In the genomic region with DNA sequence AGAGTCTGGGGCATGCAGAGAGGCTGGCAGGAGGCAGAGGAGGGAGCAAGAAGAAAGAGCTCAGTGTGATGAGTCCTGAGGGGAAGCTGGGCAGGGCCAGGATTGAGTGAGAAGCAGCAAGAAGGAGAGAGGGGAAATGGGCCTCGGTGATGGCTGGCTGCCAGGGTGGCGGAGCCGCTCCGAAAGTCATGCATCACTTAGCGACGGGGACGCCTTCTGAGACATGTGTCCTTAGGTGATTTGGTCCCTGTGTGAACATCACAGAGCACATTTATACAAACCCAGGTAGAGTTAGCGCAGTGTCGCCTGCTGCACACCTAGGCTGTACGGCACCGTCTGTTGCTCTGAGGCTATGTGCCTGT, we compare ENCODE assay signal across 8 cellular contexts. TPM values are rescaled to one million over a fixed set of nuclear protein-coding genes. Genes with fewer than 3 reads are reported as not detected.
DNase-seq lines count a peak whose midpoint lies in the region; ATAC-seq and TF ChIP-seq lines count a peak whose summit lies in the region.

No MANE protein-coding gene starts in this region.

- H3K9me2 ChIP-seq in Karpas-422 (replicated peaks; ENCODE audit: insufficient read depth, low read length) = no peaks in the 10 kb centered on the region

- H3K36me3 Mint-ChIP-seq in activated T-helper 17 cell treated with anti-CD3 and anti-CD28 coated beads, Interleukin-2, amount 50 U/mL, for 72 hours (ENCODE audit: low read depth) = peaks cover 99% of the 10 kb centered on the region
- no peaks in the 10 kb centered on the region for H3K36me3 Mint-ChIP-seq in mesothelial cell of epicardium

- DNase-seq in Karpas-422 (peak; percentile 82), mesothelial cell of epicardium (ENCODE audit: low spot score in 2 of 2, unreplicated experiment in 2 of 2) (peak in 1 of 2 experiments; percentile 51), left lobe of liver (ENCODE audit: low spot score) (no peak), amniotic stem cell (lab: John Stamatoyannopoulos, UW) (no peak)

- no peak overlapping the region for H3K4me3 ChIP-seq in BLaER1 treated with 17β-estradiol and CSF1 and Interleukin-3, amounts not matched to agents 10 nM and 100 nM
- peak overlapping the region; percentile 68 for H3K4me3 ChIP-seq in Karpas-422 (ENCODE audit: low read length)

- no peaks in the 10 kb centered on the region for H3K27me3 ChIP-seq in BLaER1 treated with 17β-estradiol and CSF1 and Interleukin-3, amounts not matched to agents 10 nM and 100 nM
- H3K27me3 ChIP-seq in Karpas-422 (ENCODE audit: low read length) = no peaks in the 10 kb centered on the region

- peak overlapping the region in 8 of 11 experiments; percentile 28 to 80 (median 76); a peak in 13 of 22 replicates for H3K9ac ChIP-seq in BLaER1 treated with 17β-estradiol and CSF1 and Interleukin-3, amounts not matched to agents 10 nM and 100 nM
- H3K9ac ChIP-seq in Karpas-422 (ENCODE audit: low read length) = peak overlapping the region; percentile 76

- H3K4me2 ChIP-seq in BLaER1 treated with 17β-estradiol and CSF1 and Interleukin-3, amounts not matched to agents 10 nM and 100 nM = peak overlapping the region; percentile 84 to 98 (median 92)
- peak overlapping the region; percentile 81 for H3K4me2 ChIP-seq in Karpas-422 (ENCODE audit: low read depth, low read length, poor library complexity, severe bottlenecking)

- H3K4me1 Mint-ChIP-seq in activated T-helper 17 cell treated with anti-CD3 and anti-CD28 coated beads, Interleukin-2, amount 50 U/mL, for 72 hours = peaks cover 52% of the 10 kb centered on the region
- peaks cover 46% of the 10 kb centered on the region for H3K4me1 Mint-ChIP-seq in mesothelial cell of epicardium

- H3K9me3 ChIP-seq in BLaER1 treated with 17β-estradiol and CSF1 and Interleukin-3, amounts not matched to agents 10 nM and 100 nM (replicated peaks in 1 of 11) = no peaks in the 10 kb centered on the region
- no peaks in the 10 kb centered on the region for H3K9me3 ChIP-seq in Karpas-422 (ENCODE audit: low read length)

- H4K20me1 ChIP-seq in BLaER1 treated with 17β-estradiol and CSF1 and Interleukin-3, amounts not matched to agents 10 nM and 100 nM = peaks cover 41 to 100% (median 98%) of the 10 kb centered on the region in 11 experiments
- peaks cover 3% of the 10 kb centered on the region; the same call in 1 of the 2 replicates for H4K20me1 ChIP-seq in Karpas-422 (ENCODE audit: insufficient read depth, low read depth, low read length)

- H3K4me1 ChIP-seq in BLaER1 treated with 17β-estradiol and CSF1 and Interleukin-3, amounts not matched to agents 10 nM and 100 nM = peaks cover 55 to 65% (median 59%) of the 10 kb centered on the region in 10 experiments
- H3K4me1 ChIP-seq in Karpas-422 (ENCODE audit: low read length) = peaks cover 67% of the 10 kb centered on the region

- H3K36me3 ChIP-seq in BLaER1 treated with 17β-estradiol and CSF1 and Interleukin-3, amounts not matched to agents 10 nM and 100 nM = peaks cover under 1 to 42% (median 12%) of the 10 kb centered on the region in 11 experiments; a peak in 11 of 22 replicates
- H3K36me3 ChIP-seq in Karpas-422 (ENCODE audit: insufficient read depth, low read length) = peaks cover 4% of the 10 kb centered on the region

- H3K4me3 Mint-ChIP-seq in activated T-helper 17 cell treated with anti-CD3 and anti-CD28 coated beads, Interleukin-2, amount 50 U/mL, for 72 hours = peak overlapping the region; percentile 81
- H3K4me3 Mint-ChIP-seq in mesothelial cell of epicardium = no peak overlapping the region

- peaks cover 82% of the 10 kb centered on the region for H3K79me2 ChIP-seq in Karpas-422 (ENCODE audit: low read length)

- ATAC-seq in activated T-helper 17 cell treated with anti-CD3 and anti-CD28 coated beads, Interleukin-2, amount 50 U/mL, for 72 hours (replicated peaks) = no peak
- no peak for ATAC-seq in HG02623 (IDR thresholded peaks at IDR 0.05; ENCODE audit: unreplicated experiment)
- ATAC-seq in left lobe of liver = no peak
- no peak for ATAC-seq in GM19328 (IDR thresholded peaks at IDR 0.05; ENCODE audit: unreplicated experiment)

- no peaks in the 10 kb centered on the region for H3K27me3 Mint-ChIP-seq in activated T-helper 17 cell treated with anti-CD3 and anti-CD28 coated beads, Interleukin-2, amount 50 U/mL, for 72 hours
- H3K27me3 Mint-ChIP-seq in mesothelial cell of epicardium (ENCODE audit: low read depth) = no peaks in the 10 kb centered on the region

- H2AFZ ChIP-seq in Karpas-422 (ENCODE audit: low read length) = no peak overlapping the region

- peak overlapping the region; percentile 98 for H3K27ac Mint-ChIP-seq in activated T-helper 17 cell treated with anti-CD3 and anti-CD28 coated beads, Interleukin-2, amount 50 U/mL, for 72 hours
- H3K27ac Mint-ChIP-seq in mesothelial cell of epicardium = peak overlapping the region; percentile 84

- H3K9me3 Mint-ChIP-seq in activated T-helper 17 cell treated with anti-CD3 and anti-CD28 coated beads, Interleukin-2, amount 50 U/mL, for 72 hours = no peaks in the 10 kb centered on the region
- no peaks in the 10 kb centered on the region for H3K9me3 Mint-ChIP-seq in mesothelial cell of epicardium

- TF ChIP-seq CTCF in mesothelial cell of epicardium (IDR thresholded peaks at IDR 0.05; ENCODE audit: unreplicated experiment) = no peak

- peak overlapping the region; percentile 9 to 88 (median 81); a peak in 20 of 22 replicates for H3K27ac ChIP-seq in BLaER1 treated with 17β-estradiol and CSF1 and Interleukin-3, amounts not matched to agents 10 nM and 100 nM
- H3K27ac ChIP-seq in Karpas-422 (ENCODE audit: low read length) = peak overlapping the region; percentile 99

RNA-seq across cellular contexts. Expression of gene TBC1D22A, which starts 15.1 kb away (rescaled TPM):
- 27.7 and 39.2 TPM in 2 replicates for total RNA-seq in Karpas-422 (2014; rRNA removed; shearing (Covaris generic); ENCODE audit: low replicate concordance)
- total RNA-seq in activated T-helper 17 cell treated with anti-CD3 and anti-CD28 coated beads, Interleukin-2, amount 50 U/mL, for 72 hours = 100 to 1,000 TPM in 1 of 2 donors, 10 to 100 TPM in 1; 52.4 to 108 TPM
- total RNA-seq in mesothelial cell of epicardium = 26.2 to 26.7 TPM (median 26.6 TPM) in 3 replicates
- 12.4 TPM for total RNA-seq in left lobe of liver

RNA-seq across cellular contexts. Expression of gene CERK, which starts 39.5 kb away (rescaled TPM):
- total RNA-seq in Karpas-422 (2014; rRNA removed; shearing (Covaris generic); ENCODE audit: low replicate concordance) = 53.8 and 79.0 TPM in 2 replicates
- total RNA-seq in activated T-helper 17 cell treated with anti-CD3 and anti-CD28 coated beads, Interleukin-2, amount 50 U/mL, for 72 hours = 100 to 1,000 TPM in 1 of 2 donors, 10 to 100 TPM in 1; 90.7 to 124 TPM
- 50.7 to 51.9 TPM (median 51.3 TPM) in 3 replicates for total RNA-seq in mesothelial cell of epicardium
- total RNA-seq in left lobe of liver = 22.0 TPM
